8 cellular contexts compared by ENCODE assay signal in genomic region chr20:47317127-47317895, GRCh38. TPM values are rescaled to one million over a fixed set of nuclear protein-coding genes. Genes with fewer than 3 reads are reported as not detected.
DNase-seq lines count a peak whose midpoint lies in the region; ATAC-seq, FAIRE-seq and TF ChIP-seq lines count a peak whose summit lies in the region.

No MANE protein-coding gene starts in this region.

- H3K4me3 ChIP-seq in DND-41 (ENCODE audit: low read depth in 1 of 2, low read length in 2 of 2) (no peak overlapping the region), endothelial cell of umbilical vein (replicated peaks in 1 of 3; ENCODE audit: insufficient read depth in 1 of 3, low read depth in 1 of 3, low read length in 3 of 3) (peak overlapping the region in 1 of 3 experiments; percentile 15), mucosa of stomach (ENCODE audit: low read length) (no peak overlapping the region)

- H3K9ac ChIP-seq in DND-41 (ENCODE audit: low read depth, low read length) (no peak overlapping the region), endothelial cell of umbilical vein (replicated peaks; ENCODE audit: extremely low read depth, insufficient read depth, low read length) (peak overlapping the region; percentile 96), mucosa of stomach (ENCODE audit: low read length) (peak overlapping the region; percentile 83)

- dilution Hi-C loops in endothelial cell of umbilical vein (cut with MboI; ENCODE audit: extremely low pct_ligation_motif_present, low sequenced_read_pairs) = no loop called here

- TF ChIP-seq POLR2A in endothelial cell of umbilical vein (IDR thresholded peaks at IDR 0.05; ENCODE audit: low read depth, low read length) = peak; percentile 90

- DNase-seq in DND-41 (peak; percentile 9), NCI-H460 (ENCODE audit: extremely low read depth, low read depth) (peak; percentile 40), endothelial cell of umbilical vein (ENCODE audit: low read depth, low spot score) (peak; percentile 97), NCI-H82 treated with DMSO at 0.1 percent for 48 hours (lab: John Stamatoyannopoulos, UW; ENCODE audit: unreplicated experiment) (no peak), NCI-H524 (lab: John Stamatoyannopoulos, UW) (no peak)
- peak; percentile 72 for DNase-seq in activated CD8-positive, alpha-beta memory T cell treated with anti-CD3 and anti-CD28 coated beads, Interleukin-2, amount 10 ng/mL, durations not matched to agents 7 days and 5 days
- DNase-seq in stimulated activated CD8-positive, alpha-beta memory T cell treated with anti-CD3 and anti-CD28 coated beads, Interleukin-4, amount 100 ng/mL, for 4 hours (ENCODE audit: low read depth in 2 of 2, low spot score in 1 of 2) = peak; percentile 28 to 58

- H3K79me2 ChIP-seq in DND-41 (ENCODE audit: insufficient read depth, low read length) (peaks cover 92% of the 10 kb centered on the region), endothelial cell of umbilical vein (ENCODE audit: control insufficient read depth, insufficient read depth, low read length) (peaks cover 64% of the 10 kb centered on the region)

- H3K4me1 ChIP-seq in DND-41 (ENCODE audit: insufficient read depth, low read length) = no peaks in the 10 kb centered on the region
- H3K4me1 ChIP-seq in endothelial cell of umbilical vein (ENCODE audit: control insufficient read depth, extremely low read depth, insufficient read depth, low read length) = peaks cover 67% of the 10 kb centered on the region
- peaks cover 65% of the 10 kb centered on the region for H3K4me1 ChIP-seq in mucosa of stomach (ENCODE audit: control insufficient read depth, insufficient read depth, low read length)

- peak; percentile 99 for FAIRE-seq in endothelial cell of umbilical vein (lab: Jason Lieb, UNC)

- intact Hi-C loops in endothelial cell of umbilical vein (cut with micrococcal nuclease) = loop anchor here (1.0 to 10.0 kb wide), 6 partner anchors 17 to 1607 kb away; partner anchors contain the start of genes ARFGEF2 and NCOA3

- no peak overlapping the region for H3K4me3 Mint-ChIP-seq in activated CD8-positive, alpha-beta memory T cell treated with anti-CD3 and anti-CD28 coated beads, Interleukin-2, amount 10 ng/mL, durations not matched to agents 7 days and 5 days

- H3K36me3 Mint-ChIP-seq in activated CD8-positive, alpha-beta memory T cell treated with anti-CD3 and anti-CD28 coated beads, Interleukin-2, amount 10 ng/mL, durations not matched to agents 7 days and 5 days = peaks cover 13% of the 10 kb centered on the region

- H3K4me1 Mint-ChIP-seq in activated CD8-positive, alpha-beta memory T cell treated with anti-CD3 and anti-CD28 coated beads, Interleukin-2, amount 10 ng/mL, durations not matched to agents 7 days and 5 days = peaks cover 50% of the 10 kb centered on the region

- H2AFZ ChIP-seq in DND-41 (ENCODE audit: low read depth, low read length) (no peak overlapping the region), endothelial cell of umbilical vein (ENCODE audit: low read depth, low read length) (no peak overlapping the region)

- CTCF ChIA-PET in activated CD8-positive, alpha-beta memory T cell treated with anti-CD3 and anti-CD28 coated beads, Interleukin-2, amount 10 ng/mL, durations not matched to agents 7 days and 5 days (lab: Charles Lee) = interaction anchor here (0.9 to 5.3 kb wide), 5 partner anchors 20 to 287 kb away, joined by 3 to 30 read pairs (median 4); no protein-coding TSS in a partner anchor
- CTCF ChIA-PET in endothelial cell of umbilical vein (lab: Charles Lee) = interaction anchor here (0.8 to 5.2 kb wide), 15 partner anchors 8 to 304 kb away, joined by 3 to 53 read pairs (median 5); partner anchors contain the start of gene ZMYND8

- H3K9me3 ChIP-seq in DND-41 (ENCODE audit: insufficient read depth, low read length, severe bottlenecking) = no peaks in the 10 kb centered on the region
- H3K9me3 ChIP-seq in endothelial cell of umbilical vein (replicated peaks; ENCODE audit: control insufficient read depth, insufficient read depth, low read length) = no peaks in the 10 kb centered on the region
- H3K9me3 ChIP-seq in mucosa of stomach (ENCODE audit: control insufficient read depth, low read length) = no peaks in the 10 kb centered on the region

- no TSS peak for BruUV-seq in endothelial cell of umbilical vein (replicated peaks; lab: Mats Ljungman, UMichigan)

- H3K27ac ChIP-seq in DND-41 (ENCODE audit: low read length) (no peak overlapping the region), endothelial cell of umbilical vein (ENCODE audit: insufficient read depth, low read depth, low read length) (peak overlapping the region; percentile 86)

- peak; percentile 37; the same call in 1 of the 3 replicates for ATAC-seq in DND-41 (ENCODE audit: insufficient read depth, low read depth)
- ATAC-seq in activated CD8-positive, alpha-beta memory T cell treated with anti-CD3 and anti-CD28 coated beads, Interleukin-2, amount 10 ng/mL, durations not matched to agents 7 days and 5 days = peak; percentile 72

- peak overlapping the region; percentile 86 for H3K27ac Mint-ChIP-seq in activated CD8-positive, alpha-beta memory T cell treated with anti-CD3 and anti-CD28 coated beads, Interleukin-2, amount 10 ng/mL, durations not matched to agents 7 days and 5 days

- H3K36me3 ChIP-seq in DND-41 (ENCODE audit: insufficient read depth, low read length) (peaks cover 17% of the 10 kb centered on the region), endothelial cell of umbilical vein (ENCODE audit: control insufficient read depth in 2 of 2, extremely low read depth in 1 of 2, insufficient read depth in 2 of 2, low read length in 2 of 2) (no peaks in the 10 kb centered on the region), mucosa of stomach (ENCODE audit: control insufficient read depth, insufficient read depth, low read length) (no peaks in the 10 kb centered on the region)

- no peaks in the 10 kb centered on the region for H3K9me1 ChIP-seq in endothelial cell of umbilical vein (replicated peaks; ENCODE audit: control insufficient read depth, extremely low read depth, insufficient read depth, low read length)

- H3K9me3 Mint-ChIP-seq in activated CD8-positive, alpha-beta memory T cell treated with anti-CD3 and anti-CD28 coated beads, Interleukin-2, amount 10 ng/mL, durations not matched to agents 7 days and 5 days (ENCODE audit: low read depth) = no peaks in the 10 kb centered on the region

- H3K27me3 Mint-ChIP-seq in activated CD8-positive, alpha-beta memory T cell treated with anti-CD3 and anti-CD28 coated beads, Interleukin-2, amount 10 ng/mL, durations not matched to agents 7 days and 5 days = no peaks in the 10 kb centered on the region

- H3K4me2 ChIP-seq in DND-41 (ENCODE audit: insufficient read depth, low read length) (no peak overlapping the region), endothelial cell of umbilical vein (ENCODE audit: insufficient read depth, low read length) (peak overlapping the region; percentile 43)

- H4K20me1 ChIP-seq in DND-41 (ENCODE audit: insufficient read depth, low read length) = peaks cover 83% of the 10 kb centered on the region
- H4K20me1 ChIP-seq in endothelial cell of umbilical vein (replicated peaks; ENCODE audit: control insufficient read depth, extremely low read depth, insufficient read depth, low read length) = no peaks in the 10 kb centered on the region

- POLR2A ChIA-PET in endothelial cell of umbilical vein (lab: Charles Lee) = interaction anchor here (0.6 to 4.7 kb wide), 11 partner anchors 9 to 73 kb away, joined by 3 to 60 read pairs (median 4); partner anchors contain the start of gene ZMYND8

- no peak for TF ChIP-seq CTCF in DND-41 (IDR thresholded peaks at IDR 0.05; ENCODE audit: borderline replicate concordance, extremely low read depth, low read length, poor library complexity, severe bottlenecking)
- no peak for TF ChIP-seq CTCF in endothelial cell of umbilical vein (IDR thresholded peaks at IDR 0.05; ENCODE audit: extremely low read depth in 1 of 2, insufficient read depth in 1 of 2, low read depth in 1 of 2, low read length in 2 of 2)

- H3K27me3 ChIP-seq in DND-41 (ENCODE audit: insufficient read depth, low read length, poor library complexity) (no peaks in the 10 kb centered on the region), endothelial cell of umbilical vein (ENCODE audit: control insufficient read depth in 2 of 2, insufficient read depth in 2 of 2, low read length in 2 of 2) (no peaks in the 10 kb centered on the region), mucosa of stomach (ENCODE audit: control insufficient read depth, insufficient read depth, low read length) (no peaks in the 10 kb centered on the region)

TF ChIP-seq in endothelial cell of umbilical vein, 7 proteins besides CTCF, POLR2A, EP300 and RAD21:
- TF ChIP-seq MAX (IDR thresholded peaks at IDR 0.05; ENCODE audit: insufficient read depth, insufficient read length) (peak; percentile 57), FOS (IDR thresholded peaks at IDR 0.05; ENCODE audit: borderline replicate concordance, insufficient read depth, low read length) (peak; percentile 99), POLR2AphosphoS5 (IDR thresholded peaks at IDR 0.05; ENCODE audit: insufficient read depth, low read depth, low read length) (peak; percentile 99), JUN (IDR thresholded peaks at IDR 0.05; ENCODE audit: borderline replicate concordance, insufficient read depth, insufficient read length, low read depth) (peak; percentile 93), GATA2 (IDR thresholded peaks at IDR 0.05; ENCODE audit: insufficient read depth, insufficient read length, low read depth, low read length) (no peak), MYC (IDR thresholded peaks at IDR 0.05; ENCODE audit: low read depth, low read length) (peak; percentile 64), EZH2 (IDR thresholded peaks at IDR 0.05; ENCODE audit: borderline replicate concordance, low read depth, low read length, severe bottlenecking) (no peak)

RNA-seq across cellular contexts. Expression of gene ZMYND8, which starts 39.2 kb away (rescaled TPM):
- 19.3 and 20.6 TPM in 2 replicates for total RNA-seq in NCI-H460 (2014; rRNA removed; shearing (Covaris generic))
- polyA plus RNA-seq in NCI-H460 (2014; cell fraction: nucleus; rRNA removed) = 15.4 and 16.6 TPM in 2 replicates
- 10 to 100 TPM; 39.4 to 45.2 TPM for total RNA-seq in activated CD8-positive, alpha-beta memory T cell treated with anti-CD3 and anti-CD28 coated beads, Interleukin-2, amount 10 ng/mL, durations not matched to agents 7 days and 5 days
- 75.2 and 76.3 TPM in 2 replicates for total RNA-seq in endothelial cell of umbilical vein
- 26.4 and 30.6 TPM in 2 replicates for polyA plus RNA-seq in endothelial cell of umbilical vein
- 31.6 and 33.3 TPM in 2 replicates for polyA plus RNA-seq in endothelial cell of umbilical vein (2011; cell fraction: cytosol; rRNA removed)
- 107 and 122 TPM in 2 replicates for polyA plus RNA-seq in endothelial cell of umbilical vein (2011; cell fraction: nucleus; rRNA removed)
- 55.4 and 56.4 TPM in 2 replicates for polyA plus RNA-seq in endothelial cell of umbilical vein (2012)
- 47.8 and 61.9 TPM in 2 replicates for polyA minus RNA-seq in endothelial cell of umbilical vein
- 6.9 TPM for polyA minus RNA-seq in endothelial cell of umbilical vein (2011; cell fraction: cytosol; rRNA and poly(A)+ RNA removed)
- 82.0 and 106 TPM in 2 replicates for polyA minus RNA-seq in endothelial cell of umbilical vein (2011; cell fraction: nucleus; rRNA and poly(A)+ RNA removed)

Comparison
In these comparisons a context has a peak if more than half of its experiments do, and no peak if none do; other contexts are left out.
1. DNase-seq: peak in DND-41 (single experiment), NCI-H460 (single experiment), activated CD8-positive, alpha-beta memory T cell treated with anti-CD3 and anti-CD28 coated beads, Interleukin-2, amount 10 ng/mL, durations not matched to agents 7 days and 5 days (single experiment), endothelial cell of umbilical vein (single experiment) and stimulated activated CD8-positive, alpha-beta memory T cell treated with anti-CD3 and anti-CD28 coated beads, Interleukin-4, amount 100 ng/mL, for 4 hours (2 of 2); none in NCI-H82 treated with DMSO at 0.1 percent for 48 hours (single experiment) and NCI-H524 (0 of 2).